Comparison of ENCODE assay signal across 2 cellular contexts in the genomic region with DNA sequence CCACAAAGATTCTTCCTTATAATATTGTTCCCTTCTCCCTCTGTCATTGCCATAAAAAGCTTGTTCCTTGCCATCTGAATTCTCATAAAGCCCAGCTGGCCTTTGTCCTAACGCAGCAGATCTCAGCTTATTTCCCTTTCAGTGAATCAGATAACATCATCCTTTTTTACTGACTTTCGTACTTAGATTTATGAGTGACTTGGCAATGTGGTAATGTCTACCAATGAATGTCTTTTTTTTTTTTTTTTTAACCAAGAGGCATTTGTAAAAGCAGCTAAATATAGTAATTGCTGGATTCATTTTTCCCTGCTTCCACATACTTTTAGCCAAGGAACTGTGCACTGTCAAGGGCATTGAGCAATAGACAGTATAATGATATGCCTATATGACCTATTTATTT.
A peak's percentile ranks its signal among the peaks of the same experiment; 100 is the strongest.
TF ChIP-seq lines count a peak whose summit lies in the region.

No MANE protein-coding gene starts in this region.

TF ChIP-seq in SK-N-SH, 30 proteins besides CTCF, POLR2A, EP300 and RAD21 (continued from another document):
- TF ChIP-seq GATA2 (CRISPR knock-in tag; IDR thresholded peaks at IDR 0.05) (peak; percentile 57), RFX5 (IDR thresholded peaks at IDR 0.05; ENCODE audit: low read length) (no peak), RCOR1 (IDR thresholded peaks at IDR 0.05; ENCODE audit: low read length) (no peak), PBX3 (IDR thresholded peaks at IDR 0.05) (peak; percentile 94)

TF ChIP-seq in WTC11, 78 proteins besides CTCF, POLR2A, EP300 and RAD21 (continued from another document):
- TF ChIP-seq ATF3 (CRISPR knock-in tag; conservative IDR thresholded peaks at IDR 0.05), result no peak
- no peak for TF ChIP-seq ZNF263 (CRISPR knock-in tag; IDR thresholded peaks at IDR 0.05; ENCODE audit: low read depth)
- TF ChIP-seq GRHL2 (CRISPR knock-in tag; IDR thresholded peaks at IDR 0.05; ENCODE audit: insufficient replicate concordance, severe bottlenecking), result no peak
- no peak for TF ChIP-seq ELF4 (CRISPR knock-in tag; IDR thresholded peaks at IDR 0.05; ENCODE audit: low read depth)
- TF ChIP-seq, protein P1, sequence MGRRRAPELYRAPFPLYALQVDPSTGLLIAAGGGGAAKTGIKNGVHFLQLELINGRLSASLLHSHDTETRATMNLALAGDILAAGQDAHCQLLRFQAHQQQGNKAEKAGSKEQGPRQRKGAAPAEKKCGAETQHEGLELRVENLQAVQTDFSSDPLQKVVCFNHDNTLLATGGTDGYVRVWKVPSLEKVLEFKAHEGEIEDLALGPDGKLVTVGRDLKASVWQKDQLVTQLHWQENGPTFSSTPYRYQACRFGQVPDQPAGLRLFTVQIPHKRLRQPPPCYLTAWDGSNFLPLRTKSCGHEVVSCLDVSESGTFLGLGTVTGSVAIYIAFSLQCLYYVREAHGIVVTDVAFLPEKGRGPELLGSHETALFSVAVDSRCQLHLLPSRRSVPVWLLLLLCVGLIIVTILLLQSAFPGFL (CRISPR knock-in tag; IDR thresholded peaks at IDR 0.05; ENCODE audit: borderline replicate concordance), result no peak
- no peak for TF ChIP-seq E2F1 (CRISPR knock-in tag; IDR thresholded peaks at IDR 0.05)
- no peak for TF ChIP-seq CREM (CRISPR knock-in tag; IDR thresholded peaks at IDR 0.05)
- TF ChIP-seq, protein P2, sequence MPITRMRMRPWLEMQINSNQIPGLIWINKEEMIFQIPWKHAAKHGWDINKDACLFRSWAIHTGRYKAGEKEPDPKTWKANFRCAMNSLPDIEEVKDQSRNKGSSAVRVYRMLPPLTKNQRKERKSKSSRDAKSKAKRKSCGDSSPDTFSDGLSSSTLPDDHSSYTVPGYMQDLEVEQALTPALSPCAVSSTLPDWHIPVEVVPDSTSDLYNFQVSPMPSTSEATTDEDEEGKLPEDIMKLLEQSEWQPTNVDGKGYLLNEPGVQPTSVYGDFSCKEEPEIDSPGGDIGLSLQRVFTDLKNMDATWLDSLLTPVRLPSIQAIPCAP (CRISPR knock-in tag; IDR thresholded peaks at IDR 0.05), result no peak
- no peak for TF ChIP-seq RORB (CRISPR knock-in tag; IDR thresholded peaks at IDR 0.05)
- TF ChIP-seq ZNF138 (CRISPR knock-in tag; conservative IDR thresholded peaks at IDR 0.05), result no peak
- no peak for TF ChIP-seq ATF6 (CRISPR knock-in tag; IDR thresholded peaks at IDR 0.05)
- TF ChIP-seq, protein P3, sequence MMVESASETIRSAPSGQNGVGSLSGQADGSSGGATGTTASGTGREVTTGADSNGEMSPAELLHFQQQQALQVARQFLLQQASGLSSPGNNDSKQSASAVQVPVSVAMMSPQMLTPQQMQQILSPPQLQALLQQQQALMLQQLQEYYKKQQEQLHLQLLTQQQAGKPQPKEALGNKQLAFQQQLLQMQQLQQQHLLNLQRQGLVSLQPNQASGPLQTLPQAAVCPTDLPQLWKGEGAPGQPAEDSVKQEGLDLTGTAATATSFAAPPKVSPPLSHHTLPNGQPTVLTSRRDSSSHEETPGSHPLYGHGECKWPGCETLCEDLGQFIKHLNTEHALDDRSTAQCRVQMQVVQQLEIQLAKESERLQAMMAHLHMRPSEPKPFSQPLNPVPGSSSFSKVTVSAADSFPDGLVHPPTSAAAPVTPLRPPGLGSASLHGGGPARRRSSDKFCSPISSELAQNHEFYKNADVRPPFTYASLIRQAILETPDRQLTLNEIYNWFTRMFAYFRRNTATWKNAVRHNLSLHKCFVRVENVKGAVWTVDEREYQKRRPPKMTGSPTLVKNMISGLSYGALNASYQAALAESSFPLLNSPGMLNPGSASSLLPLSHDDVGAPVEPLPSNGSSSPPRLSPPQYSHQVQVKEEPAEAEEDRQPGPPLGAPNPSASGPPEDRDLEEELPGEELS (CRISPR knock-in tag; IDR thresholded peaks at IDR 0.05), result no peak
- no peak for TF ChIP-seq MAX (CRISPR knock-in tag; IDR thresholded peaks at IDR 0.05)
- TF ChIP-seq, protein P4, sequence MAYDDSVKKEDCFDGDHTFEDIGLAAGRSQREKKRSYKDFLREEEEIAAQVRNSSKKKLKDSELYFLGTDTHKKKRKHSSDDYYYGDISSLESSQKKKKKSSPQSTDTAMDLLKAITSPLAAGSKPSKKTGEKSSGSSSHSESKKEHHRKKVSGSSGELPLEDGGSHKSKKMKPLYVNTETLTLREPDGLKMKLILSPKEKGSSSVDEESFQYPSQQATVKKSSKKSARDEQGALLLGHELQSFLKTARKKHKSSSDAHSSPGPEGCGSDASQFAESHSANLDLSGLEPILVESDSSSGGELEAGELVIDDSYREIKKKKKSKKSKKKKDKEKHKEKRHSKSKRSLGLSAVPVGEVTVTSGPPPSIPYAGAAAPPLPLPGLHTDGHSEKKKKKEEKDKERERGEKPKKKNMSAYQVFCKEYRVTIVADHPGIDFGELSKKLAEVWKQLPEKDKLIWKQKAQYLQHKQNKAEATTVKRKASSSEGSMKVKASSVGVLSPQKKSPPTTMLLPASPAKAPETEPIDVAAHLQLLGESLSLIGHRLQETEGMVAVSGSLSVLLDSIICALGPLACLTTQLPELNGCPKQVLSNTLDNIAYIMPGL (CRISPR knock-in tag; IDR thresholded peaks at IDR 0.05), result no peak
- TF ChIP-seq SMAD3 (CRISPR knock-in tag; IDR thresholded peaks at IDR 0.05; ENCODE audit: borderline replicate concordance), result no peak
